Comparison of ENCODE assay signal across 9 cellular contexts in genomic region chr15:57732526-57733331, GRCh38. TPM values are rescaled to one million over a fixed set of nuclear protein-coding genes. Genes with fewer than 3 reads are reported as not detected.
DNase-seq lines count a peak whose midpoint lies in the region; ATAC-seq and TF ChIP-seq lines count a peak whose summit lies in the region.
"Had no signal": no experiment of that assay in that cellular context is flagged by ENCODE, and none has a peak within 500 bp of the region (broad histone marks: within the 10 kb centered on the region; RNA-seq: fewer than 3 reads in every experiment).

No MANE protein-coding gene starts in this region.

- H3K4me3 ChIP-seq in PC-3 (ENCODE audit: low read length) (no peak overlapping the region), retinal pigment epithelial cell (ENCODE audit: low read length) (no peak overlapping the region)
- H3K4me3 ChIP-seq: SK-N-MC had no signal

- no peak overlapping the region for H3K27ac Mint-ChIP-seq in CD14-positive monocyte
- no peak overlapping the region for H3K27ac Mint-ChIP-seq in activated T-helper 2 cell treated with anti-CD3 and anti-CD28 coated beads, Interferon-gamma antibody, Interleukin-2, Interleukin-4, amounts not matched to agents 10 μg/mL and 5 μg/mL and 100 μg/mL, durations not matched to agents 14 hours and 24 hours and 36 hours

- no peaks in the 10 kb centered on the region for H3K79me2 ChIP-seq in PC-3 (ENCODE audit: low read length)

- H3K27me3 Mint-ChIP-seq in CD14-positive monocyte (ENCODE audit: low read depth in 3 of 3): peaks cover 0 to 2% (median 0%) of the 10 kb centered on the region in 3 donors
- peaks cover 6% of the 10 kb centered on the region for H3K27me3 Mint-ChIP-seq in activated T-helper 2 cell treated with anti-CD3 and anti-CD28 coated beads, Interferon-gamma antibody, Interleukin-2, Interleukin-4, amounts not matched to agents 10 μg/mL and 5 μg/mL and 100 μg/mL, durations not matched to agents 14 hours and 24 hours and 36 hours (ENCODE audit: low read depth)

- no peaks in the 10 kb centered on the region for H3K9me3 ChIP-seq in PC-3 (ENCODE audit: low read length)

- H3K27ac ChIP-seq in PC-3 (ENCODE audit: low read length): no peak overlapping the region
- H3K27ac ChIP-seq: SK-N-MC had no signal

- H3K9me3 Mint-ChIP-seq in CD14-positive monocyte: peaks cover 0 to 2% (median 0%) of the 10 kb centered on the region in 7 donors
- no peaks in the 10 kb centered on the region for H3K9me3 Mint-ChIP-seq in activated T-helper 2 cell treated with anti-CD3 and anti-CD28 coated beads, Interferon-gamma antibody, Interleukin-2, Interleukin-4, amounts not matched to agents 10 μg/mL and 5 μg/mL and 100 μg/mL, durations not matched to agents 14 hours and 24 hours and 36 hours

- peak overlapping the region; percentile 11; the same call in 1 of the 2 replicates for H3K4me2 ChIP-seq in PC-3 (ENCODE audit: low read length)

- no peaks in the 10 kb centered on the region for H3K36me3 ChIP-seq in PC-3 (ENCODE audit: low read depth, low read length)

- no peak overlapping the region for H3K9ac ChIP-seq in PC-3 (ENCODE audit: low read length)

- no peaks in the 10 kb centered on the region for H3K9me2 ChIP-seq in PC-3 (replicated peaks; ENCODE audit: low read length)

- no peaks in the 10 kb centered on the region for H3K27me3 ChIP-seq in PC-3 (ENCODE audit: low read length)

- peaks cover 0 to 2% of the 10 kb centered on the region in 2 donors for H3K36me3 Mint-ChIP-seq in CD14-positive monocyte
- H3K36me3 Mint-ChIP-seq in activated T-helper 2 cell treated with anti-CD3 and anti-CD28 coated beads, Interferon-gamma antibody, Interleukin-2, Interleukin-4, amounts not matched to agents 10 μg/mL and 5 μg/mL and 100 μg/mL, durations not matched to agents 14 hours and 24 hours and 36 hours (ENCODE audit: low read depth): no peaks in the 10 kb centered on the region

- CTCF ChIA-PET in PC-3 (lab: Charles Lee): interaction anchor here (0.6 to 1.4 kb wide), 4 partner anchors 18 to 338 kb away, joined by 3 to 6 read pairs (median 5); no protein-coding TSS in a partner anchor

- H4K20me1 ChIP-seq in PC-3 (ENCODE audit: low read length): no peaks in the 10 kb centered on the region

- no TSS peak for BruUV-seq in PC-3 (replicated peaks; lab: Mats Ljungman, UMichigan)

- peaks cover 4% of the 10 kb centered on the region; the same call in 1 of the 2 replicates for H3K4me1 ChIP-seq in PC-3 (ENCODE audit: insufficient read depth, low read length)

- H2AFZ ChIP-seq in PC-3 (ENCODE audit: low read length): no peak overlapping the region

- ATAC-seq in PC-3: peak; percentile 55
- ATAC-seq in GM21825 (IDR thresholded peaks at IDR 0.05; ENCODE audit: unreplicated experiment): no peak

- DNase-seq in CD14-positive monocyte (ENCODE audit: low spot score) (no peak), GM20000 (ENCODE audit: low spot score) (peak; percentile 52), PC-3 (peak; percentile 76), head of caudate nucleus (peak in 41 of 42 donors; percentile 27 to 87 (median 70)), retinal pigment epithelial cell (ENCODE audit: low read depth) (no peak), amniotic stem cell (lab: John Stamatoyannopoulos, UW) (no peak)
- peak; percentile 20 for DNase-seq in activated T-helper 2 cell treated with anti-CD3 and anti-CD28 coated beads, Interferon-gamma antibody, Interleukin-2, Interleukin-4, amounts not matched to agents 10 μg/mL and 5 μg/mL and 100 μg/mL, durations not matched to agents 14 hours and 24 hours and 36 hours (ENCODE audit: low spot score)

- peak; percentile 95 for TF ChIP-seq CTCF in CD14-positive monocyte (IDR thresholded peaks at IDR 0.05)
- TF ChIP-seq CTCF in GM20000 (IDR thresholded peaks at IDR 0.05; ENCODE audit: extremely low read depth, missing control alignments): peak; percentile 64
- peak; percentile 88 for TF ChIP-seq CTCF in PC-3 (conservative IDR thresholded peaks at IDR 0.05; ENCODE audit: low read depth, low read length)
- peak; percentile 92 for TF ChIP-seq CTCF in retinal pigment epithelial cell (conservative IDR thresholded peaks at IDR 0.05; ENCODE audit: low read depth, low read length)

- H3K4me1 Mint-ChIP-seq in CD14-positive monocyte: no peaks in the 10 kb centered on the region
- H3K4me1 Mint-ChIP-seq in activated T-helper 2 cell treated with anti-CD3 and anti-CD28 coated beads, Interferon-gamma antibody, Interleukin-2, Interleukin-4, amounts not matched to agents 10 μg/mL and 5 μg/mL and 100 μg/mL, durations not matched to agents 14 hours and 24 hours and 36 hours (ENCODE audit: low read depth): peaks cover 3% of the 10 kb centered on the region

- POLR2A ChIA-PET in PC-3 (lab: Charles Lee; ENCODE audit: unreplicated experiment): no interaction called here

- no peak overlapping the region for H3K4me3 Mint-ChIP-seq in CD14-positive monocyte
- H3K4me3 Mint-ChIP-seq in activated T-helper 2 cell treated with anti-CD3 and anti-CD28 coated beads, Interferon-gamma antibody, Interleukin-2, Interleukin-4, amounts not matched to agents 10 μg/mL and 5 μg/mL and 100 μg/mL, durations not matched to agents 14 hours and 24 hours and 36 hours (ENCODE audit: low read depth): no peak overlapping the region

- no peaks in the 10 kb centered on the region for H3F3A ChIP-seq in PC-3 (ENCODE audit: low read length, unreplicated experiment)

- intact Hi-C loops in CD14-positive monocyte (cut with micrococcal nuclease): no loop called here
- intact Hi-C loops in PC-3 (cut with micrococcal nuclease): no loop called here
- intact Hi-C loops in activated T-helper 2 cell treated with anti-CD3 and anti-CD28 coated beads, Interferon-gamma antibody, Interleukin-2, Interleukin-4, amounts not matched to agents 10 μg/mL and 5 μg/mL and 100 μg/mL, durations not matched to agents 14 hours and 24 hours and 36 hours (cut with micrococcal nuclease): loop anchor here (5.0 kb wide), 1 partner anchor 130 kb away; no protein-coding TSS in a partner anchor
- intact Hi-C loops in head of caudate nucleus (cut with DNase I): no loop called here

RNA-seq across cellular contexts. Expression of gene POLR2M, which starts 26.2 kb away (rescaled TPM):
- polyA plus RNA-seq in CD14-positive monocyte: 10 to 100 TPM; 26.3 to 29.4 TPM
- 487 and 769 TPM in 2 replicates for total RNA-seq in PC-3 (2014; rRNA removed)
- 45.2 and 59.3 TPM in 2 replicates for total RNA-seq in activated T-helper 2 cell treated with anti-CD3 and anti-CD28 coated beads, Interferon-gamma antibody, Interleukin-2, Interleukin-4, amounts not matched to agents 10 μg/mL and 5 μg/mL and 100 μg/mL, durations not matched to agents 14 hours and 24 hours and 36 hours

Comparison
In these comparisons a context has a peak if more than half of its experiments do, and no peak if none do; other contexts are left out.
1. DNase-seq: peak in GM20000 (single experiment), PC-3 (single experiment), activated T-helper 2 cell treated with anti-CD3 and anti-CD28 coated beads, Interferon-gamma antibody, Interleukin-2, Interleukin-4, amounts not matched to agents 10 μg/mL and 5 μg/mL and 100 μg/mL, durations not matched to agents 14 hours and 24 hours and 36 hours (single experiment) and head of caudate nucleus (41 of 42); none in CD14-positive monocyte (single experiment), retinal pigment epithelial cell (single experiment) and amniotic stem cell (single experiment).
2. Peak in every context shown above with its lines, with median percentiles within 50 percentile points of each other: CTCF ChIP-seq.